In the genomic region with DNA sequence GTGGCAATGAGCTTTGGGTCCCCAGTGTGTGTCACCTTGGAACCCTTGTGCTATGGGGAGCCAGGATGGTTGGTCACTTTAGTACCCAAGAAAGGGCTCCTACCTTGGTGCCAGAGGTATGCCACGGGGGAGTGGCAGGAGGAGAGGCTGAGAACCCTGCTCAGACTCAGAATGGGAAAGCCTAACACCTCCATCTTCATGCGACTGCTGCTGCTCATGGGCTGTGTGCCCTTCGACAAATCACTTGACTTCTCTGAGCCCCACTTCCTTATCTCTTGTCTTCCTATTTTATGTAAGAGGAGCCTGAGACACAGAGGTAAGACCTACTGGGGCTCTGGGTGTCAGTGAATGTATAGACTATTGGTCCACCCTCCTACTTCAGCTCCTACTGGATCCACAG, we compare ENCODE assay signal across 1 cellular context.
TF ChIP-seq lines count a peak whose summit lies in the region.

No MANE protein-coding gene starts in this region.

TF ChIP-seq in GM12878, 131 proteins besides CTCF, POLR2A, EP300 and RAD21:
- no peak for TF ChIP-seq PAX8 (IDR thresholded peaks at IDR 0.05)
- TF ChIP-seq SMAD1 (IDR thresholded peaks at IDR 0.05; ENCODE audit: low read depth, partially characterized antibody) = no peak
- TF ChIP-seq, protein P1, sequence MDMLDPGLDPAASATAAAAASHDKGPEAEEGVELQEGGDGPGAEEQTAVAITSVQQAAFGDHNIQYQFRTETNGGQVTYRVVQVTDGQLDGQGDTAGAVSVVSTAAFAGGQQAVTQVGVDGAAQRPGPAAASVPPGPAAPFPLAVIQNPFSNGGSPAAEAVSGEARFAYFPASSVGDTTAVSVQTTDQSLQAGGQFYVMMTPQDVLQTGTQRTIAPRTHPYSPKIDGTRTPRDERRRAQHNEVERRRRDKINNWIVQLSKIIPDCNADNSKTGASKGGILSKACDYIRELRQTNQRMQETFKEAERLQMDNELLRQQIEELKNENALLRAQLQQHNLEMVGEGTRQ (IDR thresholded peaks at IDR 0.05; ENCODE audit: borderline replicate concordance, low read depth, low read length) = no peak
- TF ChIP-seq, protein P2, sequence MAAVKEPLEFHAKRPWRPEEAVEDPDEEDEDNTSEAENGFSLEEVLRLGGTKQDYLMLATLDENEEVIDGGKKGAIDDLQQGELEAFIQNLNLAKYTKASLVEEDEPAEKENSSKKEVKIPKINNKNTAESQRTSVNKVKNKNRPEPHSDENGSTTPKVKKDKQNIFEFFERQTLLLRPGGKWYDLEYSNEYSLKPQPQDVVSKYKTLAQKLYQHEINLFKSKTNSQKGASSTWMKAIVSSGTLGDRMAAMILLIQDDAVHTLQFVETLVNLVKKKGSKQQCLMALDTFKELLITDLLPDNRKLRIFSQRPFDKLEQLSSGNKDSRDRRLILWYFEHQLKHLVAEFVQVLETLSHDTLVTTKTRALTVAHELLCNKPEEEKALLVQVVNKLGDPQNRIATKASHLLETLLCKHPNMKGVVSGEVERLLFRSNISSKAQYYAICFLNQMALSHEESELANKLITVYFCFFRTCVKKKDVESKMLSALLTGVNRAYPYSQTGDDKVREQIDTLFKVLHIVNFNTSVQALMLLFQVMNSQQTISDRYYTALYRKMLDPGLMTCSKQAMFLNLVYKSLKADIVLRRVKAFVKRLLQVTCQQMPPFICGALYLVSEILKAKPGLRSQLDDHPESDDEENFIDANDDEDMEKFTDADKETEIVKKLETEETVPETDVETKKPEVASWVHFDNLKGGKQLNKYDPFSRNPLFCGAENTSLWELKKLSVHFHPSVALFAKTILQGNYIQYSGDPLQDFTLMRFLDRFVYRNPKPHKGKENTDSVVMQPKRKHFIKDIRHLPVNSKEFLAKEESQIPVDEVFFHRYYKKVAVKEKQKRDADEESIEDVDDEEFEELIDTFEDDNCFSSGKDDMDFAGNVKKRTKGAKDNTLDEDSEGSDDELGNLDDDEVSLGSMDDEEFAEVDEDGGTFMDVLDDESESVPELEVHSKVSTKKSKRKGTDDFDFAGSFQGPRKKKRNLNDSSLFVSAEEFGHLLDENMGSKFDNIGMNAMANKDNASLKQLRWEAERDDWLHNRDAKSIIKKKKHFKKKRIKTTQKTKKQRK (IDR thresholded peaks at IDR 0.05; ENCODE audit: low read depth, low read length) = no peak
